8 cellular contexts compared by ENCODE assay signal in the genomic region with DNA sequence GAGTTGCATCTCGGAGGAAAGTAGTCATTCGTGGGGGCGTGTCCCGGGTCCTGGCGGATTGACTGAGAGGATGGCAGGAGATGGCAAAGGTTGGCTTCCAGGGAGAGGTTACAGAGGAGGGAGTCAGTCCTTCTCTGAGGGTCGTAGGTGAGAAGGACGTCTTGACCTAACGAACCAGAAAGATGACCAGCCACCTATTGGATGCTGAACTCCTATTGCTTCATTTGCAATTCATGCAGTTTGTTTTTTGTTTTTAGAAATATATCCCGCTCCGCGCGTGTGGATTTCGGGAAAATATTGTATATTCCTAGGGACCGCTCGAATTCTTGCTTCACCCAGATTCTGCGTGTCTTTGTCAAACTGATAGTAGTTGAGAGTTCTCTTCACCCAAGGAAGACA.
A peak's percentile ranks its signal among the peaks of the same experiment; 100 is the strongest.
DNase-seq lines count a peak whose midpoint lies in the region; ATAC-seq and FAIRE-seq lines count a peak whose summit lies in the region.

No MANE protein-coding gene starts in this region.

- H3K4me1 ChIP-seq in adipocyte (ENCODE audit: control insufficient read depth, insufficient read depth, low read length) (peaks cover 45% of the 10 kb centered on the region), iPS-15b (ENCODE audit: control insufficient read depth, insufficient read depth, low read length) (peaks cover 13% of the 10 kb centered on the region)

- H3K27me3 ChIP-seq in adipocyte (replicated peaks; ENCODE audit: control insufficient read depth, insufficient read depth, low read length) (no peaks in the 10 kb centered on the region), iPS-15b (ENCODE audit: control insufficient read depth, insufficient read depth, low read length) (peaks cover 17% of the 10 kb centered on the region)

- DNase-seq in NCI-H69 (lab: John Stamatoyannopoulos, UW), result peak; percentile 86
- DNase-seq in adipocyte (ENCODE audit: low read depth), result peak; percentile 75
- peak; percentile 62 for DNase-seq in stimulated activated CD4-positive, alpha-beta T cell treated with anti-CD3 and anti-CD28 coated beads, Interleukin-12 subunit alpha, Interleukin-12 subunit beta, amount 100 ng/mL, for 4 hours
- DNase-seq in HTR-8/SVneo (ENCODE audit: insufficient read length, low spot score), result no peak

- H3K9me3 ChIP-seq in adipocyte (ENCODE audit: control insufficient read depth, low read length) (no peaks in the 10 kb centered on the region), iPS-15b (ENCODE audit: control insufficient read depth, insufficient read depth, low read length) (no peaks in the 10 kb centered on the region)

- ATAC-seq in HG02970 (IDR thresholded peaks at IDR 0.05; ENCODE audit: low FRiP score, unreplicated experiment) (no peak), GM19455 (IDR thresholded peaks at IDR 0.05; ENCODE audit: unreplicated experiment) (no peak)

- H3K36me3 ChIP-seq in adipocyte (ENCODE audit: control insufficient read depth, insufficient read depth, low read length, severe bottlenecking) (no peaks in the 10 kb centered on the region), iPS-15b (ENCODE audit: control insufficient read depth, insufficient read depth, low read length) (no peaks in the 10 kb centered on the region)

- H3K9ac ChIP-seq in adipocyte (ENCODE audit: low read length), result peak overlapping the region; percentile 89
- H3K9ac ChIP-seq in iPS-15b (ENCODE audit: low read depth, low read length), result peak overlapping the region; percentile 86

- FAIRE-seq in HTR-8/SVneo (lab: Jason Lieb, UNC), result no peak

- H3K4me3 ChIP-seq in GM08714 (ENCODE audit: low read length), result peak overlapping the region; percentile 95
- peak overlapping the region; percentile 98 for H3K4me3 ChIP-seq in adipocyte (ENCODE audit: low read length)
- peak overlapping the region; percentile 80 for H3K4me3 ChIP-seq in iPS-15b (ENCODE audit: low read depth, low read length)
